Comparison of ENCODE assay signal across 20 cellular contexts in genomic region chr1:35876988-35877387, GRCh38. TPM values are rescaled to one million over a fixed set of nuclear protein-coding genes. Genes with fewer than 3 reads are reported as not detected.
A peak's percentile ranks its signal among the peaks of the same experiment; 100 is the strongest.
DNase-seq lines count a peak whose midpoint lies in the region; ATAC-seq and TF ChIP-seq lines count a peak whose summit lies in the region.
"Had no signal": no experiment of that assay in that cellular context is flagged by ENCODE, and none has a peak within 500 bp of the region (broad histone marks: within the 10 kb centered on the region; RNA-seq: fewer than 3 reads in every experiment).

No MANE protein-coding gene starts in this region.

- POLR2A ChIA-PET in activated CD4-positive, alpha-beta T cell treated with anti-CD3 and anti-CD28 coated beads for 36 hours (lab: Charles Lee) = no interaction called here

- no peak for ATAC-seq in activated CD4-positive, alpha-beta T cell treated with anti-CD3 and anti-CD28 coated beads for 36 hours
- ATAC-seq in GM18909 (IDR thresholded peaks at IDR 0.05; ENCODE audit: poor library complexity, unreplicated experiment) = no peak
- ATAC-seq: heart right ventricle, Right ventricle myocardium inferior had no signal

- no peaks in the 10 kb centered on the region for H3K9me3 ChIP-seq in adrenal gland (replicated peaks in 1 of 3)
- H3K9me3 ChIP-seq: heart right ventricle, ovary, transverse colon had no signal

- no peaks in the 10 kb centered on the region for H3K36me3 ChIP-seq in adrenal gland (replicated peaks in 1 of 2)
- H3K36me3 ChIP-seq: heart right ventricle, ovary, transverse colon had no signal

- TF ChIP-seq POLR2A in adrenal gland (IDR thresholded peaks at IDR 0.05) = no peak

- no peaks in the 10 kb centered on the region for H3K9me3 Mint-ChIP-seq in activated CD4-positive, alpha-beta T cell treated with anti-CD3 and anti-CD28 coated beads for 36 hours (ENCODE audit: low read depth)
- no peaks in the 10 kb centered on the region for H3K9me3 Mint-ChIP-seq in progenitor cell of endocrine pancreas (ENCODE audit: low read depth)
- H3K9me3 Mint-ChIP-seq: activated T-cell treated with anti-CD3 and anti-CD28 coated beads, Interleukin-2, amount 50 U/mL, for 24 hours had no signal

- H3K4me3 ChIP-seq in epithelial cell of esophagus (ENCODE audit: low read length) (no peak overlapping the region), adrenal gland (no peak overlapping the region)
- H3K4me3 ChIP-seq: heart right ventricle, ovary, transverse colon had no signal

- CTCF ChIA-PET in activated CD4-positive, alpha-beta T cell treated with anti-CD3 and anti-CD28 coated beads for 36 hours (lab: Charles Lee) = no interaction called here

- WGBS in adrenal gland, 4 donors = 38 to 55% (median 54%) methylated on average over 4 to 5 of the region's 5 CpGs

- DNase-seq in activated CD4-positive, alpha-beta T cell treated with anti-CD3 and anti-CD28 coated beads for 36 hours = peak; percentile 16
- DNase-seq in activated CD4-positive, alpha-beta T cell treated with anti-CD3 and anti-CD28 coated beads for 48 hours = no peak
- DNase-seq in RPMI7951 (ENCODE audit: low read depth) = peak; percentile 15
- peak; percentile 44 for DNase-seq in epithelial cell of esophagus (ENCODE audit: low read depth)
- DNase-seq in progenitor cell of endocrine pancreas (ENCODE audit: low spot score, unreplicated experiment) = peak; percentile 30
- DNase-seq in HPDE6-E6E7 (ENCODE audit: extremely low spot score) = no peak
- DNase-seq in adrenal gland = no peak
- DNase-seq: 8988T; activated T-cell treated with anti-CD3 and anti-CD28 coated beads, Interleukin-2, amount 50 U/mL, for 24 hours; amygdala; effector memory CD4-positive, alpha-beta T cell; heart right ventricle; NCI-H1105; NCI-H510A; ovary; transverse colon had no signal

- H3K27ac Mint-ChIP-seq in activated CD4-positive, alpha-beta T cell treated with anti-CD3 and anti-CD28 coated beads for 36 hours = no peak overlapping the region
- no peak overlapping the region for H3K27ac Mint-ChIP-seq in progenitor cell of endocrine pancreas
- H3K27ac Mint-ChIP-seq: activated T-cell treated with anti-CD3 and anti-CD28 coated beads, Interleukin-2, amount 50 U/mL, for 24 hours had no signal

- intact Hi-C loops in activated CD4-positive, alpha-beta T cell treated with anti-CD3 and anti-CD28 coated beads for 36 hours (cut with DNase I, micrococcal nuclease) = no loop called here
- intact Hi-C loops in adrenal gland (cut with DNase I) = no loop called here

- no peaks in the 10 kb centered on the region for H3K27me3 Mint-ChIP-seq in activated CD4-positive, alpha-beta T cell treated with anti-CD3 and anti-CD28 coated beads for 36 hours
- H3K27me3 Mint-ChIP-seq in progenitor cell of endocrine pancreas = peaks cover 1% of the 10 kb centered on the region
- H3K27me3 Mint-ChIP-seq: activated T-cell treated with anti-CD3 and anti-CD28 coated beads, Interleukin-2, amount 50 U/mL, for 24 hours had no signal

- H3K27ac ChIP-seq in adrenal gland = no peak overlapping the region
- H3K27ac ChIP-seq: heart right ventricle, HL-60, ovary, transverse colon, VCaP had no signal

- H3K4me1 Mint-ChIP-seq in activated CD4-positive, alpha-beta T cell treated with anti-CD3 and anti-CD28 coated beads for 36 hours = peaks cover 5% of the 10 kb centered on the region
- no peaks in the 10 kb centered on the region for H3K4me1 Mint-ChIP-seq in progenitor cell of endocrine pancreas (ENCODE audit: low read depth)

- H3K4me1 ChIP-seq in adrenal gland (replicated peaks in 1 of 2) = no peaks in the 10 kb centered on the region
- H3K4me1 ChIP-seq: heart right ventricle, transverse colon had no signal

- no peak overlapping the region for H3K4me3 Mint-ChIP-seq in activated CD4-positive, alpha-beta T cell treated with anti-CD3 and anti-CD28 coated beads for 36 hours
- no peak overlapping the region for H3K4me3 Mint-ChIP-seq in progenitor cell of endocrine pancreas (ENCODE audit: low read depth)
- H3K4me3 Mint-ChIP-seq: activated T-cell treated with anti-CD3 and anti-CD28 coated beads, Interleukin-2, amount 50 U/mL, for 24 hours had no signal

- TF ChIP-seq CTCF in epithelial cell of esophagus (IDR thresholded peaks at IDR 0.05; ENCODE audit: insufficient read depth, low read depth, low read length, missing control alignments) = no peak
- TF ChIP-seq CTCF in progenitor cell of endocrine pancreas (IDR thresholded peaks at IDR 0.05; ENCODE audit: unreplicated experiment) = no peak
- no peak for TF ChIP-seq CTCF in adrenal gland (IDR thresholded peaks at IDR 0.05)

- H3K36me3 Mint-ChIP-seq in activated CD4-positive, alpha-beta T cell treated with anti-CD3 and anti-CD28 coated beads for 36 hours (ENCODE audit: low read depth) = no peaks in the 10 kb centered on the region
- H3K36me3 Mint-ChIP-seq in progenitor cell of endocrine pancreas (ENCODE audit: insufficient read depth) = no peaks in the 10 kb centered on the region

- H3K27me3 ChIP-seq in adrenal gland = no peaks in the 10 kb centered on the region
- H3K27me3 ChIP-seq: heart right ventricle, ovary, transverse colon had no signal

RNA-seq across cellular contexts. Expression of gene AGO1, which starts 6.0 kb away (rescaled TPM):
- 10 to 100 TPM; 31.5 to 34.6 TPM for total RNA-seq in activated CD4-positive, alpha-beta T cell treated with anti-CD3 and anti-CD28 coated beads for 36 hours
- total RNA-seq in RPMI7951 (2014; rRNA removed; shearing (Covaris generic)) = 9.1 and 11.1 TPM in 2 replicates
- total RNA-seq in progenitor cell of endocrine pancreas (103 and 110 TPM in 2 replicates), adrenal gland (10 to 100 TPM; 31.7 to 51.1 (median 34.3) TPM)
- 10 to 100 TPM in 1 of 3 donors, 1 to 10 TPM in 2; 4.5 to 20.8 (median 7.5) TPM for polyA plus RNA-seq in adrenal gland

RNA-seq across cellular contexts. Expression of gene AGO3, which starts 53.9 kb away (rescaled TPM):
- 10 to 100 TPM; 23.3 to 33.8 TPM for total RNA-seq in activated CD4-positive, alpha-beta T cell treated with anti-CD3 and anti-CD28 coated beads for 36 hours
- 10.4 and 13.9 TPM in 2 replicates for total RNA-seq in RPMI7951 (2014; rRNA removed; shearing (Covaris generic))
- total RNA-seq in progenitor cell of endocrine pancreas (40.8 and 42.1 TPM in 2 replicates), adrenal gland (10 to 100 TPM in 7 of 8 donors, 1 to 10 TPM in 1; 8.3 to 32.2 (median 23.4) TPM)
- polyA plus RNA-seq in adrenal gland = 10 to 100 TPM in 1 of 3 donors, 1 to 10 TPM in 2; 3.7 to 16.7 (median 6.0) TPM

Comparison
In these comparisons a context has a peak if more than half of its experiments do, and no peak if none do; other contexts are left out.
1. DNase-seq: peak in activated CD4-positive, alpha-beta T cell treated with anti-CD3 and anti-CD28 coated beads for 36 hours (single experiment), RPMI7951 (single experiment), epithelial cell of esophagus (single experiment) and progenitor cell of endocrine pancreas (single experiment); none in activated CD4-positive, alpha-beta T cell treated with anti-CD3 and anti-CD28 coated beads for 48 hours (single experiment), HPDE6-E6E7 (single experiment) and adrenal gland (0 of 7).